In the genomic region with DNA sequence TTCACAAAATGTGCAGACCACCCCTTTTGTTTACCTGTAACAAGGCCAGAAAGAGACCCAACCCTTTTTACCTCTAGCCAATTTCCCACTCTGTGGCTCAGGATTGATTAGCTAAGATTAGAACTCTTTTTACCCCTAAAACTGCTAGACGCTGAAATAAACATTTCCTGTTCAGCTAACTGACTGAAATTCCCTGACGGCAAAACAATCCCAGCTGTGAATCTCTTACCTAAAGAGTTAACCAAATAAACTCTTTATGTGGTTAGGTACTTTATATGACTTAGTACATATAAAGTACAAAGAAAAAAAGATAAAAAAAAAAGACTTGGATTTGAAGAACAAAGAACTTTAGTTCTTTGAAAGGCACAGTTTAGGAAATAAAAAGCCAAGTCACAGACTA, we compare ENCODE assay signal across 15 cellular contexts.
DNase-seq lines count a peak whose midpoint lies in the region; ATAC-seq and TF ChIP-seq lines count a peak whose summit lies in the region.
"Had no signal": no experiment of that assay in that cellular context is flagged by ENCODE, and none has a peak within 500 bp of the region (broad histone marks: within the 10 kb centered on the region; RNA-seq: fewer than 3 reads in every experiment).

No MANE protein-coding gene starts in this region.

- H3K9me3 ChIP-seq in BLaER1 treated with 17β-estradiol and CSF1 and Interleukin-3, amounts not matched to agents 10 nM and 100 nM (replicated peaks in 1 of 11): peaks cover 7 to 51% (median 35%) of the 10 kb centered on the region in 11 experiments; a peak in 19 of 22 replicates
- no peaks in the 10 kb centered on the region for H3K9me3 ChIP-seq in CD4-positive, alpha-beta memory T cell (ENCODE audit: control insufficient read depth in 1 of 2, low read length in 2 of 2)
- H3K9me3 ChIP-seq: HAP-1 had no signal

- no peak overlapping the region for H3K4me3 Mint-ChIP-seq in activated CD8-positive, alpha-beta T cell treated with anti-CD3 and anti-CD28 coated beads for 36 hours
- H3K4me3 Mint-ChIP-seq in activated CD8-positive, alpha-beta T cell treated with anti-CD3 and anti-CD28 coated beads, Interleukin-2, amount 10 ng/mL, durations not matched to agents 7 days and 5 days: no peak overlapping the region
- peak overlapping the region in 2 of 8 donors; percentile 26 to 54 for H3K4me3 Mint-ChIP-seq in CD4-positive, alpha-beta memory T cell
- H3K4me3 Mint-ChIP-seq in T-cell: peak overlapping the region in 1 of 3 donors; percentile 34
- H3K4me3 Mint-ChIP-seq: B cell, CD14-positive monocyte had no signal

- DNase-seq in activated CD8-positive, alpha-beta T cell treated with anti-CD3 and anti-CD28 coated beads for 36 hours: no peak
- no peak for DNase-seq in activated CD8-positive, alpha-beta T cell treated with anti-CD3 and anti-CD28 coated beads, Interleukin-2, amount 10 ng/mL, durations not matched to agents 7 days and 5 days
- DNase-seq in CD4-positive, alpha-beta memory T cell: no peak
- DNase-seq in T-cell (peak in 1 of 34 experiments; percentile 2), hepatic stellate cell (ENCODE audit: low spot score) (no peak), CD1c-positive myeloid dendritic cell (ENCODE audit: extremely low spot score) (no peak)
- DNase-seq: COR-L47, GF-D8 had no signal

- peak overlapping the region in 7 of 11 experiments; percentile 14 to 74 (median 56); a peak in 12 of 22 replicates for H3K27ac ChIP-seq in BLaER1 treated with 17β-estradiol and CSF1 and Interleukin-3, amounts not matched to agents 10 nM and 100 nM
- H3K27ac ChIP-seq in CD4-positive, alpha-beta memory T cell (ENCODE audit: low read depth, low read length): no peak overlapping the region
- H3K27ac ChIP-seq: HL-60 had no signal

- ATAC-seq in activated CD8-positive, alpha-beta T cell treated with anti-CD3 and anti-CD28 coated beads for 36 hours: no peak
- no peak for ATAC-seq in activated CD8-positive, alpha-beta T cell treated with anti-CD3 and anti-CD28 coated beads, Interleukin-2, amount 10 ng/mL, durations not matched to agents 7 days and 5 days
- ATAC-seq in T-cell (replicated peaks in 1 of 4) (peak in 1 of 4 experiments; percentile 64), GM21447 (IDR thresholded peaks at IDR 0.05; ENCODE audit: unreplicated experiment) (no peak)
- ATAC-seq: K562 had no signal

- no peaks in the 10 kb centered on the region for H3K36me3 Mint-ChIP-seq in activated CD8-positive, alpha-beta T cell treated with anti-CD3 and anti-CD28 coated beads for 36 hours (ENCODE audit: low read depth)
- H3K36me3 Mint-ChIP-seq in activated CD8-positive, alpha-beta T cell treated with anti-CD3 and anti-CD28 coated beads, Interleukin-2, amount 10 ng/mL, durations not matched to agents 7 days and 5 days (ENCODE audit: low read depth): no peaks in the 10 kb centered on the region
- H3K36me3 Mint-ChIP-seq in CD4-positive, alpha-beta memory T cell: no peaks in the 10 kb centered on the region
- H3K36me3 Mint-ChIP-seq in T-cell: no peaks in the 10 kb centered on the region
- H3K36me3 Mint-ChIP-seq: CD14-positive monocyte had no signal

- CTCF ChIA-PET in activated CD8-positive, alpha-beta T cell treated with anti-CD3 and anti-CD28 coated beads for 36 hours (lab: Charles Lee): no interaction called here
- CTCF ChIA-PET in activated CD8-positive, alpha-beta T cell treated with anti-CD3 and anti-CD28 coated beads, Interleukin-2, amount 10 ng/mL, durations not matched to agents 7 days and 5 days (lab: Charles Lee): no interaction called here
- CTCF ChIA-PET in CD4-positive, alpha-beta memory T cell (lab: Charles Lee; ENCODE audit: partially characterized antibody): no interaction called here
- CTCF ChIA-PET in T-cell (lab: Charles Lee): no interaction called here

- no peak overlapping the region; a peak in 1 of 22 replicates for H3K9ac ChIP-seq in BLaER1 treated with 17β-estradiol and CSF1 and Interleukin-3, amounts not matched to agents 10 nM and 100 nM

- no peaks in the 10 kb centered on the region for H3K27me3 ChIP-seq in BLaER1 treated with 17β-estradiol and CSF1 and Interleukin-3, amounts not matched to agents 10 nM and 100 nM
- H3K27me3 ChIP-seq in CD4-positive, alpha-beta memory T cell (ENCODE audit: insufficient read depth, low read length): no peaks in the 10 kb centered on the region

- H3K27ac Mint-ChIP-seq in activated CD8-positive, alpha-beta T cell treated with anti-CD3 and anti-CD28 coated beads for 36 hours: peak overlapping the region; percentile 44
- no peak overlapping the region for H3K27ac Mint-ChIP-seq in activated CD8-positive, alpha-beta T cell treated with anti-CD3 and anti-CD28 coated beads, Interleukin-2, amount 10 ng/mL, durations not matched to agents 7 days and 5 days
- peak overlapping the region in 4 of 7 donors; percentile 0 to 83 (median 47) for H3K27ac Mint-ChIP-seq in CD4-positive, alpha-beta memory T cell
- H3K27ac Mint-ChIP-seq in T-cell: peak overlapping the region; percentile 49 to 78
- H3K27ac Mint-ChIP-seq: B cell, CD14-positive monocyte had no signal

- H3K4me1 ChIP-seq in BLaER1 treated with 17β-estradiol and CSF1 and Interleukin-3, amounts not matched to agents 10 nM and 100 nM: peaks cover 0 to 43% (median 20%) of the 10 kb centered on the region in 10 experiments; a peak in 13 of 20 replicates
- H3K4me1 ChIP-seq in CD4-positive, alpha-beta memory T cell (ENCODE audit: insufficient read depth, low read length): no peaks in the 10 kb centered on the region
- H3K4me1 ChIP-seq: HAP-1 had no signal

- intact Hi-C loops in activated CD8-positive, alpha-beta T cell treated with anti-CD3 and anti-CD28 coated beads for 36 hours (cut with micrococcal nuclease): no loop called here
- intact Hi-C loops in CD4-positive, alpha-beta memory T cell (cut with micrococcal nuclease): no loop called here

- no peaks in the 10 kb centered on the region for H4K20me1 ChIP-seq in BLaER1 treated with 17β-estradiol and CSF1 and Interleukin-3, amounts not matched to agents 10 nM and 100 nM

- H3K4me1 Mint-ChIP-seq in activated CD8-positive, alpha-beta T cell treated with anti-CD3 and anti-CD28 coated beads for 36 hours (ENCODE audit: low read depth): peaks cover 4% of the 10 kb centered on the region
- peaks cover 3% of the 10 kb centered on the region for H3K4me1 Mint-ChIP-seq in activated CD8-positive, alpha-beta T cell treated with anti-CD3 and anti-CD28 coated beads, Interleukin-2, amount 10 ng/mL, durations not matched to agents 7 days and 5 days (ENCODE audit: low read depth)
- peaks cover 4 to 8% (median 4%) of the 10 kb centered on the region in 4 donors for H3K4me1 Mint-ChIP-seq in CD4-positive, alpha-beta memory T cell
- peaks cover 16 to 37% (median 33%) of the 10 kb centered on the region in 3 donors for H3K4me1 Mint-ChIP-seq in T-cell
- H3K4me1 Mint-ChIP-seq: B cell, CD14-positive monocyte had no signal

- POLR2A ChIA-PET in activated CD8-positive, alpha-beta T cell treated with anti-CD3 and anti-CD28 coated beads for 36 hours (lab: Charles Lee): no interaction called here
- POLR2A ChIA-PET in activated CD8-positive, alpha-beta T cell treated with anti-CD3 and anti-CD28 coated beads, Interleukin-2, amount 10 ng/mL, durations not matched to agents 7 days and 5 days (lab: Charles Lee): no interaction called here
- POLR2A ChIA-PET in CD4-positive, alpha-beta memory T cell (lab: Charles Lee; ENCODE audit: partially characterized antibody): no interaction called here
- POLR2A ChIA-PET in T-cell (lab: Charles Lee): no interaction called here

- H3K27me3 Mint-ChIP-seq in activated CD8-positive, alpha-beta T cell treated with anti-CD3 and anti-CD28 coated beads for 36 hours: no peaks in the 10 kb centered on the region
- H3K27me3 Mint-ChIP-seq in activated CD8-positive, alpha-beta T cell treated with anti-CD3 and anti-CD28 coated beads, Interleukin-2, amount 10 ng/mL, durations not matched to agents 7 days and 5 days (ENCODE audit: low read depth): no peaks in the 10 kb centered on the region
- no peaks in the 10 kb centered on the region for H3K27me3 Mint-ChIP-seq in CD4-positive, alpha-beta memory T cell
- H3K27me3 Mint-ChIP-seq in T-cell: no peaks in the 10 kb centered on the region
- H3K27me3 Mint-ChIP-seq: B cell had no signal

- TF ChIP-seq CTCF in activated CD8-positive, alpha-beta T cell treated with anti-CD3 and anti-CD28 coated beads for 36 hours (IDR thresholded peaks at IDR 0.05): no peak

- peak overlapping the region in 7 of 11 experiments; percentile 11 to 57 (median 23); a peak in 10 of 22 replicates for H3K4me2 ChIP-seq in BLaER1 treated with 17β-estradiol and CSF1 and Interleukin-3, amounts not matched to agents 10 nM and 100 nM

- no peaks in the 10 kb centered on the region for H3K9me3 Mint-ChIP-seq in activated CD8-positive, alpha-beta T cell treated with anti-CD3 and anti-CD28 coated beads for 36 hours
- H3K9me3 Mint-ChIP-seq in activated CD8-positive, alpha-beta T cell treated with anti-CD3 and anti-CD28 coated beads, Interleukin-2, amount 10 ng/mL, durations not matched to agents 7 days and 5 days (ENCODE audit: insufficient read depth): no peaks in the 10 kb centered on the region
- peaks cover 0 to 1% (median 0%) of the 10 kb centered on the region in 8 donors for H3K9me3 Mint-ChIP-seq in CD4-positive, alpha-beta memory T cell
- H3K9me3 Mint-ChIP-seq in T-cell: peaks cover 0 to 3% (median 0%) of the 10 kb centered on the region in 3 donors

- no peak overlapping the region; a peak in 1 of 20 replicates for H3K4me3 ChIP-seq in BLaER1 treated with 17β-estradiol and CSF1 and Interleukin-3, amounts not matched to agents 10 nM and 100 nM
- no peak overlapping the region for H3K4me3 ChIP-seq in CD4-positive, alpha-beta memory T cell (ENCODE audit: low read length in 2 of 2)
- H3K4me3 ChIP-seq: HAP-1, K562 had no signal

- H3K36me3 ChIP-seq in BLaER1 treated with 17β-estradiol and CSF1 and Interleukin-3, amounts not matched to agents 10 nM and 100 nM: no peaks in the 10 kb centered on the region
- no peaks in the 10 kb centered on the region for H3K36me3 ChIP-seq in CD4-positive, alpha-beta memory T cell (ENCODE audit: insufficient read depth, low read length)
- H3K36me3 ChIP-seq: HAP-1 had no signal
